ENCODE assay signal across 1 cellular context in the genomic region with DNA sequence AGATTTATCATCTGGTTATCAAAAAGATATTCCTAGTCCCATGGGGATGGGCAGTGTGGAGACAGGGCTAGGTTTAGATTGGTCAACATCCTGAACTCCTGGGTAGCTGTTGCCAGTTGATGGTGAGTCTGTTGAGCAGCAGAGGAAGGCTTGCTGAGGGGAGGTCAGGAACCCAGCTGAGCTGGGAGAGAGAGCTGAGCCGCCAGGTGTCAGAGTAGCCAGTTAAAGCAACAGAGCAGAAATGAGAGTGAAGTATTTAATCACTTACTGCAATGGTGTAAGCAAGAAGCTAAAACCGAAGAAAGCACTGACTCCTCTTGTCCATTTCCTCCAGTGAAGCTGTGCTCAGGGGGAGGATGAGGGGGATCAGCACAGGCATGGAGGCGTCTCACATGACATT.
TF ChIP-seq lines count a peak whose summit lies in the region.

No MANE protein-coding gene starts in this region.

TF ChIP-seq in HepG2, 621 proteins besides CTCF, POLR2A, EP300 and RAD21:
- TF ChIP-seq PAX8 (CRISPR knock-in tag; IDR thresholded peaks at IDR 0.05; ENCODE audit: borderline replicate concordance) (no peak), SMC3 (IDR thresholded peaks at IDR 0.05; ENCODE audit: low read length) (peak; percentile 19; the same call in 1 of the 2 replicates), STAG1 (CRISPR knock-in tag; IDR thresholded peaks at IDR 0.05) (peak; percentile 56)
